1 cellular context compared by ENCODE assay signal in genomic region chr12:7158866-7159600, GRCh38.
TF ChIP-seq lines count a peak whose summit lies in the region.

No MANE protein-coding gene starts in this region.

TF ChIP-seq in H1, 55 proteins besides CTCF, POLR2A, EP300 and RAD21 (continued from another document):
- no peak for TF ChIP-seq CBX8 (IDR thresholded peaks at IDR 0.05; ENCODE audit: borderline replicate concordance, low read depth, low read length)
- no peak for TF ChIP-seq TBP (IDR thresholded peaks at IDR 0.05; ENCODE audit: low read depth, low read length)
- TF ChIP-seq KDM5A (IDR thresholded peaks at IDR 0.05; ENCODE audit: low read length) = no peak
- no peak for TF ChIP-seq CBX5 (IDR thresholded peaks at IDR 0.05; ENCODE audit: low read depth, low read length)
